ENCODE assay signal across 19 cellular contexts in the genomic region with DNA sequence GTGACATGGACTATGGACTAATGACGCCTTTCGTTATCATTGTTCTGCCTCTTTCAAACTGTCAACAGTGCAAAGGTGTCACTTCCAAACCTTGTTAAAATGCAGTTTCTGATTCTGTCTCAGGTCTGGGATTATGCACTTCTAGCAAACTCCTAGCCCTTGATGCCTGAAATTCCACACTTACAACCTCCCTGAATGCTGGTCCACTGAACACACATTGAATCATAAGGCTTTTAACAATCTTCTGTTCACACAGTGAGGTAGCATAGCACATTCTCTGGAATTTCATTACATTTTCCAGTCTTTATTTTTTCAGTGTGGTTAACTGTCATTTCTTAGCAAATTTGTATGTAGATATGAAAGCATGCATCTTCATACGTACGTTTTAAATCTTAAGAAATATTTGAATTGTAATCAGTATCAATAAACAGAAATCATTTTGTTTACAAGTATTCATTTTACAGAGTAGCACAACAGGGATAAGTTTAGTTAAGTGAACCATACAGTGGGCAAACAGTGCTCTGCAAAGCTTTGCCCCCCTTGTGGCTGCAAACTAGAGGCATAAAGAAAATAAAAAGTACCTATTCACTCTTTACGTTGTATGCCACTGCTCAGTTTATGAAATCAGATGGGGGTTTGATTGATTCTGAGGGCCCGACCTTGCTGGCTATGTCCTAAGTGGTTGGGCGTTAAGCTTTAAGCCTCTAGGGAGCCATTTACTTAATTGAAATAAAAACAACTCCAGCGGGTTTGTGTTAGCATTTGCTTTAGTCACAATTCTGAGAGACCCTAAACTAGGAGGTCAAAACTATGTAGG.
DNase-seq lines count a peak whose midpoint lies in the region; ATAC-seq and TF ChIP-seq lines count a peak whose summit lies in the region.
"Had no signal": no experiment of that assay in that cellular context is flagged by ENCODE, and none has a peak within 500 bp of the region (broad histone marks: within the 10 kb centered on the region; RNA-seq: fewer than 3 reads in every experiment).

No MANE protein-coding gene starts in this region.

- H3K27me3 Mint-ChIP-seq in WTC11 (ENCODE audit: low read depth) (peaks cover 78% of the 10 kb centered on the region), nephron (ENCODE audit: low read depth) (peaks cover 14% of the 10 kb centered on the region)
- H3K27me3 Mint-ChIP-seq in activated T-cell treated with anti-CD3 and anti-CD28 coated beads, Interleukin-2, amount 50 U/mL, for 4 hours (ENCODE audit: low read depth) = peaks cover 2% of the 10 kb centered on the region
- no peaks in the 10 kb centered on the region for H3K27me3 Mint-ChIP-seq in CD4-positive, alpha-beta T cell
- H3K27me3 Mint-ChIP-seq: activated CD4-positive, alpha-beta memory T cell treated with anti-CD3 and anti-CD28 coated beads for 36 hours had no signal

- H3K4me1 Mint-ChIP-seq in WTC11 (peaks cover 41% of the 10 kb centered on the region), nephron (no peaks in the 10 kb centered on the region)
- H3K4me1 Mint-ChIP-seq in activated T-cell treated with anti-CD3 and anti-CD28 coated beads, Interleukin-2, amount 50 U/mL, for 4 hours (ENCODE audit: low read depth) = no peaks in the 10 kb centered on the region
- no peaks in the 10 kb centered on the region for H3K4me1 Mint-ChIP-seq in CD4-positive, alpha-beta T cell (ENCODE audit: low read depth)

- no peak overlapping the region for H3K27ac ChIP-seq in CD4-positive, alpha-beta T cell (ENCODE audit: low read depth, low read length)
- H3K27ac ChIP-seq: dorsolateral prefrontal cortex, hepatocyte, suprapubic skin, VCaP had no signal

- CTCF ChIA-PET in WTC11 (lab: Charles Lee) = no interaction called here
- CTCF ChIA-PET in CD4-positive, alpha-beta T cell (lab: Charles Lee) = no interaction called here

- no peak overlapping the region for H3K27ac Mint-ChIP-seq in WTC11
- H3K27ac Mint-ChIP-seq in nephron = peak overlapping the region; percentile 7 to 86 (median 59)
- no peak overlapping the region for H3K27ac Mint-ChIP-seq in CD4-positive, alpha-beta T cell
- H3K27ac Mint-ChIP-seq: activated CD4-positive, alpha-beta memory T cell treated with anti-CD3 and anti-CD28 coated beads for 36 hours had no signal

- H3K9me3 Mint-ChIP-seq in WTC11 (no peaks in the 10 kb centered on the region), nephron (no peaks in the 10 kb centered on the region)
- peaks cover 3% of the 10 kb centered on the region for H3K9me3 Mint-ChIP-seq in activated T-cell treated with anti-CD3 and anti-CD28 coated beads, Interleukin-2, amount 50 U/mL, for 4 hours
- no peaks in the 10 kb centered on the region for H3K9me3 Mint-ChIP-seq in CD4-positive, alpha-beta T cell
- H3K9me3 Mint-ChIP-seq: activated CD4-positive, alpha-beta memory T cell treated with anti-CD3 and anti-CD28 coated beads for 36 hours had no signal

- no peak for TF ChIP-seq CTCF in WTC11 (IDR thresholded peaks at IDR 0.05)
- no peak for TF ChIP-seq CTCF in nephron (IDR thresholded peaks at IDR 0.05; ENCODE audit: unreplicated experiment in 3 of 3)
- no peak for TF ChIP-seq CTCF in GM10266 (IDR thresholded peaks at IDR 0.05; ENCODE audit: control insufficient read depth, insufficient read depth, low read depth, missing control alignments)
- no peak for TF ChIP-seq CTCF in CD4-positive, alpha-beta T cell (IDR thresholded peaks at IDR 0.05)

- peak; percentile 48 for DNase-seq in DMS153 treated with DMSO at 0.1 percent for 48 hours (lab: John Stamatoyannopoulos, UW; ENCODE audit: unreplicated experiment)
- DNase-seq in NCI-H1092 (lab: John Stamatoyannopoulos, UW) = peak; percentile 2
- DNase-seq in WTC11 (ENCODE audit: low spot score) = no peak
- no peak for DNase-seq in GM10266 (ENCODE audit: extremely low spot score)
- DNase-seq in activated T-cell treated with anti-CD3 and anti-CD28 coated beads, Interleukin-2, amount 50 U/mL, for 4 hours = no peak
- DNase-seq in CD4-positive, alpha-beta T cell = no peak
- no peak for DNase-seq in mucosa of gallbladder (ENCODE audit: low spot score)
- DNase-seq: activated CD4-positive, alpha-beta memory T cell treated with anti-CD3 and anti-CD28 coated beads for 36 hours; amniotic stem cell; dorsolateral prefrontal cortex; foreskin melanocyte; HCEC 1CT; NCI-H1436 treated with DMSO at 0.1 percent for 48 hours; SK-N-SH had no signal

- POLR2A ChIA-PET in WTC11 (lab: Charles Lee) = no interaction called here
- POLR2A ChIA-PET in CD4-positive, alpha-beta T cell (lab: Charles Lee) = no interaction called here

- ATAC-seq in WTC11 = peak; percentile 41
- ATAC-seq in activated T-cell treated with anti-CD3 and anti-CD28 coated beads, Interleukin-2, amount 50 U/mL, for 4 hours = no peak
- no peak for ATAC-seq in CD4-positive, alpha-beta T cell (ENCODE audit: poor library complexity)
- ATAC-seq: sciatic nerve had no signal

- no peaks in the 10 kb centered on the region for H3K9me3 ChIP-seq in CD4-positive, alpha-beta T cell (ENCODE audit: control insufficient read depth, low read length)
- H3K9me3 ChIP-seq: SK-N-SH, suprapubic skin had no signal

- H3K27me3 ChIP-seq in CD4-positive, alpha-beta T cell (ENCODE audit: control insufficient read depth, insufficient read depth, low read length) = no peaks in the 10 kb centered on the region
- H3K27me3 ChIP-seq: dorsolateral prefrontal cortex, hepatocyte, suprapubic skin had no signal

- H3K36me3 Mint-ChIP-seq in WTC11 = no peaks in the 10 kb centered on the region
- no peaks in the 10 kb centered on the region for H3K36me3 Mint-ChIP-seq in nephron (ENCODE audit: low read depth)
- H3K36me3 Mint-ChIP-seq in activated T-cell treated with anti-CD3 and anti-CD28 coated beads, Interleukin-2, amount 50 U/mL, for 4 hours (ENCODE audit: insufficient read depth) = no peaks in the 10 kb centered on the region
- no peaks in the 10 kb centered on the region for H3K36me3 Mint-ChIP-seq in CD4-positive, alpha-beta T cell (ENCODE audit: low read depth)
- H3K36me3 Mint-ChIP-seq: activated CD4-positive, alpha-beta memory T cell treated with anti-CD3 and anti-CD28 coated beads for 36 hours had no signal

- H3K4me3 Mint-ChIP-seq in WTC11 (no peak overlapping the region), nephron (no peak overlapping the region)
- no peak overlapping the region for H3K4me3 Mint-ChIP-seq in activated T-cell treated with anti-CD3 and anti-CD28 coated beads, Interleukin-2, amount 50 U/mL, for 4 hours
- no peak overlapping the region for H3K4me3 Mint-ChIP-seq in CD4-positive, alpha-beta T cell
- H3K4me3 Mint-ChIP-seq: activated CD4-positive, alpha-beta memory T cell treated with anti-CD3 and anti-CD28 coated beads for 36 hours had no signal

- intact Hi-C loops in CD4-positive, alpha-beta T cell (cut with DNase I, micrococcal nuclease) = no loop called here

TF ChIP-seq in WTC11, 78 proteins besides CTCF, POLR2A, EP300 and RAD21:
- TF ChIP-seq, protein P1, sequence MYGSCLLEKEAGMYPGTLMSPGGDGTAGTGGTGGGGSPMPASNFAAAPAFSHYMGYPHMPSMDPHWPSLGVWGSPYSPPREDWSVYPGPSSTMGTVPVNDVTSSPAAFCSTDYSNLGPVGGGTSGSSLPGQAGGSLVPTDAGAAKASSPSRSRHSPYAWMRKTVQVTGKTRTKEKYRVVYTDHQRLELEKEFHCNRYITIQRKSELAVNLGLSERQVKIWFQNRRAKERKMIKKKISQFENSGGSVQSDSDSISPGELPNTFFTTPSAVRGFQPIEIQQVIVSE (CRISPR knock-in tag; IDR thresholded peaks at IDR 0.05; ENCODE audit: borderline replicate concordance) = no peak
- no peak for TF ChIP-seq SMAD3 (CRISPR knock-in tag; IDR thresholded peaks at IDR 0.05; ENCODE audit: borderline replicate concordance)
- TF ChIP-seq, protein P2, sequence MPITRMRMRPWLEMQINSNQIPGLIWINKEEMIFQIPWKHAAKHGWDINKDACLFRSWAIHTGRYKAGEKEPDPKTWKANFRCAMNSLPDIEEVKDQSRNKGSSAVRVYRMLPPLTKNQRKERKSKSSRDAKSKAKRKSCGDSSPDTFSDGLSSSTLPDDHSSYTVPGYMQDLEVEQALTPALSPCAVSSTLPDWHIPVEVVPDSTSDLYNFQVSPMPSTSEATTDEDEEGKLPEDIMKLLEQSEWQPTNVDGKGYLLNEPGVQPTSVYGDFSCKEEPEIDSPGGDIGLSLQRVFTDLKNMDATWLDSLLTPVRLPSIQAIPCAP (CRISPR knock-in tag; IDR thresholded peaks at IDR 0.05) = no peak
- TF ChIP-seq ZNF416 (CRISPR knock-in tag; IDR thresholded peaks at IDR 0.05) = no peak
- TF ChIP-seq NFYB (CRISPR knock-in tag; conservative IDR thresholded peaks at IDR 0.05; ENCODE audit: low read depth) = no peak
- no peak for TF ChIP-seq SOX15 (CRISPR knock-in tag; IDR thresholded peaks at IDR 0.05)
TF ChIP-seq in WTC11: peak in this region for 0.

Comparison
In these comparisons a context has a peak if more than half of its experiments do, and no peak if none do; other contexts are left out.
1. DNase-seq: peak in DMS153 treated with DMSO at 0.1 percent for 48 hours (single experiment) and NCI-H1092 (single experiment); none in WTC11 (single experiment), GM10266 (single experiment), activated T-cell treated with anti-CD3 and anti-CD28 coated beads, Interleukin-2, amount 50 U/mL, for 4 hours (single experiment), CD4-positive, alpha-beta T cell (0 of 10) and mucosa of gallbladder (single experiment).
2. H3K27ac Mint-ChIP-seq: peak in nephron (3 of 3); none in WTC11 (single experiment) and CD4-positive, alpha-beta T cell (single experiment).